Comparison of ENCODE assay signal across 2 cellular contexts in genomic region chr1:39817091-39817932, GRCh38.
A peak's percentile ranks its signal among the peaks of the same experiment; 100 is the strongest.
TF ChIP-seq lines count a peak whose summit lies in the region.

No MANE protein-coding gene starts in this region.

TF ChIP-seq in WTC11, 78 proteins besides CTCF, POLR2A, EP300 and RAD21:
- 0 out of 2 replicates have a peak, but pooled peaks have one; percentile 27 for TF ChIP-seq HMGXB4 (CRISPR knock-in tag; IDR thresholded peaks at IDR 0.05)
- peak; percentile 95 for TF ChIP-seq ZNF121 (CRISPR knock-in tag; IDR thresholded peaks at IDR 0.05)
- peak; percentile 37; the same call in 1 of the 2 replicates for TF ChIP-seq USF1 (CRISPR knock-in tag; IDR thresholded peaks at IDR 0.05)

TF ChIP-seq in GM12878, 131 proteins besides CTCF, POLR2A, EP300 and RAD21 (continued from another document and continues in another):
- TF ChIP-seq ZNF687 (IDR thresholded peaks at IDR 0.05) (peak; percentile 96), MTA2 (IDR thresholded peaks at IDR 0.05; ENCODE audit: low read depth) (peak; percentile 42; the same call in 1 of the 2 replicates), FOXK2 (IDR thresholded peaks at IDR 0.05) (peak; percentile 92), SKIL (IDR thresholded peaks at IDR 0.05; ENCODE audit: low read depth, poor library complexity, severe bottlenecking) (peak; percentile 47), RELB (IDR thresholded peaks at IDR 0.05; ENCODE audit: low read depth) (peak; percentile 49; the same call in 1 of the 2 replicates), PKNOX1 (IDR thresholded peaks at IDR 0.05) (peak; percentile 30; the same call in 1 of the 2 replicates), PAX5 (IDR thresholded peaks at IDR 0.05; ENCODE audit: borderline replicate concordance, low read depth, low read length) (peak; percentile 59; the same call in 1 of the 2 replicates), TCF3 (IDR thresholded peaks at IDR 0.05; ENCODE audit: borderline replicate concordance, insufficient read depth, low read depth, low read length) (peak; percentile 80), TAF1 (IDR thresholded peaks at IDR 0.05; ENCODE audit: borderline replicate concordance, low read depth, low read length) (0 out of 2 replicates have a peak, but pooled peaks have one; percentile 49), IKZF2 (IDR thresholded peaks at IDR 0.05) (peak; percentile 0 to 28; a peak in 2 of 4 replicates), CHD1 (IDR thresholded peaks at IDR 0.05; ENCODE audit: low read depth, low read length) (peak; percentile 83; the same call in 1 of the 2 replicates), TCF12 (IDR thresholded peaks at IDR 0.05; ENCODE audit: low read depth, low read length) (peak; percentile 64; the same call in 1 of the 2 replicates), CBFB (IDR thresholded peaks at IDR 0.05; ENCODE audit: low read depth) (0 out of 2 replicates have a peak, but pooled peaks have one; percentile 57), RUNX3 (IDR thresholded peaks at IDR 0.05; ENCODE audit: low read length) (peak; percentile 68), MEF2B (IDR thresholded peaks at IDR 0.05; ENCODE audit: partially characterized antibody, poor library complexity, severe bottlenecking) (peak; percentile 81), USF1 (IDR thresholded peaks at IDR 0.05; ENCODE audit: borderline replicate concordance, extremely low read length, insufficient read depth, low read depth, low read length) (peak; percentile 82), E4F1 (IDR thresholded peaks at IDR 0.05; ENCODE audit: borderline replicate concordance, partially characterized antibody) (peak; percentile 72), MLLT1 (IDR thresholded peaks at IDR 0.05) (peak; percentile 68), GATAD2B (conservative IDR thresholded peaks at IDR 0.05; ENCODE audit: low read depth) (peak; percentile 53), ZBTB40 (IDR thresholded peaks at IDR 0.05; ENCODE audit: borderline replicate concordance) (peak; percentile 69; the same call in 1 of the 2 replicates), MAX (IDR thresholded peaks at IDR 0.05; ENCODE audit: low read depth, low read length) (peak; percentile 91), LARP7 (IDR thresholded peaks at IDR 0.05) (peak; percentile 64; the same call in 1 of the 2 replicates), BHLHE40 (IDR thresholded peaks at IDR 0.05; ENCODE audit: borderline replicate concordance in 1 of 2, low read depth in 2 of 2, low read length in 1 of 2) (peak; percentile 91 to 93), ATF7 (IDR thresholded peaks at IDR 0.05; ENCODE audit: low read depth) (peak; percentile 88), ATF3 (IDR thresholded peaks at IDR 0.05; ENCODE audit: borderline replicate concordance, extremely low read depth, low read depth, low read length) (0 out of 2 replicates have a peak, but pooled peaks have one; percentile 46), POU2F2 (IDR thresholded peaks at IDR 0.05; ENCODE audit: borderline replicate concordance, low read depth, low read length) (0 out of 3 replicates have a peak, but pooled peaks have one; percentile 52), USF2 (IDR thresholded peaks at IDR 0.05; ENCODE audit: borderline replicate concordance, low read depth, low read length) (peak; percentile 65; the same call in 1 of the 2 replicates), SMARCA5 (IDR thresholded peaks at IDR 0.05) (peak; percentile 89), SMAD1 (IDR thresholded peaks at IDR 0.05; ENCODE audit: low read depth, partially characterized antibody) (peak; percentile 21), DPF2 (IDR thresholded peaks at IDR 0.05) (peak; percentile 67), RAD51 (IDR thresholded peaks at IDR 0.05) (peak; percentile 91), CREB1 (IDR thresholded peaks at IDR 0.05; ENCODE audit: low read depth) (peak; percentile 48; the same call in 1 of the 2 replicates), MXI1 (IDR thresholded peaks at IDR 0.05; ENCODE audit: low read depth, low read length) (peak; percentile 83), BACH1 (IDR thresholded peaks at IDR 0.05; ENCODE audit: borderline replicate concordance) (peak; percentile 51), SPI1 (IDR thresholded peaks at IDR 0.05; ENCODE audit: borderline replicate concordance, insufficient read depth, low read depth, low read length) (peak; percentile 92)
